ENCODE assay signal across 17 cellular contexts in the genomic region with DNA sequence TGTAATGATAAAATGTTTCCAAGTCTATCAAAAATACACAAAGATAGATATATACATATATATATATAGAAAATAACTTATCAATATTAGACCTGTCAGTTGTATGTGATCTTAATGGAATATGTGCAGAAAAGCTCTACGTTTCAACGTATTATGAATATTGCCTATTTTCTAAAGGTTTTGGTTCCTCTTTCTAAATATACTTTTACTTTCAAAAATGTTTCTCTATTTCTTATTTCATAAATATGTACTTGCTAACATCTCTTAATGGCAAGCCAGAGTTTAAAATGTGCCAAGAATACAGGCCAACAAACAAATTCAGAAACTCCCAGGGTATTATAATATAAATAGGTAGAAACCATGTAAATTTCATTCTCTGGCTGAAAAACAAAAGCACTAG.
"Had no signal": no experiment of that assay in that cellular context is flagged by ENCODE, and none has a peak within 500 bp of the region (broad histone marks: within the 10 kb centered on the region; RNA-seq: fewer than 3 reads in every experiment).

No MANE protein-coding gene starts in this region.

- ATAC-seq: activated naive CD8-positive, alpha-beta T cell treated with anti-CD3 and anti-CD28 coated beads, Interleukin-2, amount 50 U/mL, for 24 hours; activated T-cell treated with anti-CD3 and anti-CD28 coated beads, Interleukin-2, amount 50 U/mL, for 4 hours; activated T-helper 17 cell treated with anti-CD3 and anti-CD28 coated beads, Interleukin-2, amount 50 U/mL, for 72 hours; gastroesophageal sphincter; stimulated activated effector memory CD8-positive, alpha-beta T cell treated with anti-CD3 and anti-CD28 coated beads, Interleukin-12 subunit alpha, Interleukin-12 subunit beta, amount 100 ng/mL, for 72 hours had no signal

- DNase-seq: activated CD4-positive, alpha-beta memory T cell treated with anti-CD3 and anti-CD28 coated beads, Interleukin-2, amount 10 ng/mL, durations not matched to agents 7 days and 5 days; activated CD4-positive, alpha-beta T cell treated with anti-CD3 and anti-CD28 coated beads for 4 hours; activated naive CD8-positive, alpha-beta T cell treated with anti-CD3 and anti-CD28 coated beads, Interleukin-2, amount 50 U/mL, for 24 hours; activated T-cell treated with anti-CD3 and anti-CD28 coated beads, Interleukin-2, amount 50 U/mL, for 4 hours; amygdala; central memory CD4-positive, alpha-beta T cell; immature natural killer cell; naive B cell; nephron progenitor cell; ovary; sigmoid colon; small intestine; stimulated activated CD4-positive, alpha-beta T cell treated with anti-CD3 and anti-CD28 coated beads, Interleukin-4, amount 100 ng/mL, for 24 hours; trophoblast cell had no signal
